In the genomic region with DNA sequence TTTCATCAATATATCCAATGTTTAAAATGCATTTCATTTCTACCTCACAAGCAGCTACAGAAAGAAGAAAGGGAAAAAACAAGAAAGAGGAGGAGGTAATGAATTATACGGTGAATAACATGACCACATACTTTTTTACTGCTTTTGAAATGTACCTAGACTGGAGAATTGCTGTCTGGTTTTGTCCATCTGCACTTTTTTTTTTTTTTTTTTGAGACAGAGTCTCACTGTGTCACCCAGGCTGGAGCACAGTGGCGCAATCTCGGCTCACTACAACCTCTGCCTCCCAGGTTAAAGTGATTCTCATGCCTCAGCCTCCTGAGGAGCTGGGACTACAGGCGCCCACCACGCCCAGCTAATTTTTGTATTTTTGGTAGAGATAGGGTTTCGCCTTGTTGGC, we compare ENCODE assay signal across 7 cellular contexts. TPM values are rescaled to one million over a fixed set of nuclear protein-coding genes. Genes with fewer than 3 reads are reported as not detected.
DNase-seq lines count a peak whose midpoint lies in the region; ATAC-seq and TF ChIP-seq lines count a peak whose summit lies in the region.
"Not testable (repeated sequence)": the region's sequence is repeated elsewhere in the genome, so short reads cannot be mapped to it uniquely, and the experiment has no call there.

No MANE protein-coding gene starts in this region.

- H2AK5ac ChIP-seq in IMR-90 (ENCODE audit: low read depth, low read length): not testable (repeated sequence)

- H2BK5ac ChIP-seq in IMR-90 (ENCODE audit: low read depth, low read length, poor library complexity, severe bottlenecking): not testable (repeated sequence)

- dilution Hi-C loops in IMR-90 (cut with HindIII; ENCODE audit: low sequenced_read_pairs, unreplicated experiment); mammary epithelial cell (cut with HindIII; ENCODE audit: low sequenced_read_pairs): not testable (repeated sequence)

- H3K27me3 Mint-ChIP-seq in T-helper 2 cell treated with Interferon-gamma antibody and Interleukin-4, amounts not matched to agents 5 μg/mL and 100 μg/mL, for 36 hours (ENCODE audit: low read depth); activated T-cell treated with anti-CD3 and anti-CD28 coated beads, Interleukin-2, amount 50 U/mL, for 24 hours; activated naive CD4-positive, alpha-beta T cell treated with anti-CD3 and anti-CD28 coated beads, Interleukin-2, amount 50 U/mL, for 24 hours: not testable (repeated sequence)

- not testable (repeated sequence) for H4K8ac ChIP-seq in IMR-90 (ENCODE audit: low read depth in 2 of 2, low read length in 2 of 2)

- not testable (repeated sequence) for H4K5ac ChIP-seq in IMR-90 (ENCODE audit: low read depth, low read length)

- in situ Hi-C loops in IMR-90 (cut with MboI; ENCODE audit: low sequenced_read_pairs); mammary epithelial cell (cut with MboI; ENCODE audit: low sequenced_read_pairs in 2 of 2): not testable (repeated sequence)

- H2BK20ac ChIP-seq in IMR-90 (ENCODE audit: low read depth, low read length): peak overlapping the region; percentile 62; the same call in 1 of the 2 replicates

- H3K4me2 ChIP-seq in IMR-90 (ENCODE audit: low read depth, low read length); mammary epithelial cell (ENCODE audit: insufficient read depth, low read depth, low read length): not testable (repeated sequence)

- H3K18ac ChIP-seq in IMR-90 (ENCODE audit: low read depth, low read length): not testable (repeated sequence)

- not testable (repeated sequence) for BruUV-seq in IMR-90 (replicated peaks; lab: Mats Ljungman, UMichigan); mammary epithelial cell (replicated peaks; lab: Mats Ljungman, UMichigan)

- not testable (repeated sequence) for H3K56ac ChIP-seq in IMR-90 (ENCODE audit: extremely low read depth, insufficient read depth, low read length)

- POLR2A ChIA-PET in IMR-90 (lab: Charles Lee; ENCODE audit: unreplicated experiment): interaction anchor here (0.6 to 0.7 kb wide), 2 partner anchors 10 to 55 kb away, joined by 3 read pairs; no protein-coding TSS in a partner anchor

- peaks cover 31% of the 10 kb centered on the region for H3K9me1 ChIP-seq in IMR-90 (ENCODE audit: insufficient read depth, low read length)

- not testable (repeated sequence) for H3K4me3 ChIP-seq in IMR-90 (ENCODE audit: insufficient read depth, low read depth, low read length); mammary epithelial cell (replicated peaks in 1 of 3; ENCODE audit: insufficient read depth in 1 of 3, low read depth in 2 of 3, low read length in 3 of 3)

- H3K27ac Mint-ChIP-seq in T-helper 2 cell treated with Interferon-gamma antibody and Interleukin-4, amounts not matched to agents 5 μg/mL and 100 μg/mL, for 36 hours: peak overlapping the region; percentile 23
- peak overlapping the region; percentile 90 for H3K27ac Mint-ChIP-seq in activated T-cell treated with anti-CD3 and anti-CD28 coated beads, Interleukin-2, amount 50 U/mL, for 24 hours
- peak overlapping the region; percentile 99 for H3K27ac Mint-ChIP-seq in activated naive CD4-positive, alpha-beta T cell treated with anti-CD3 and anti-CD28 coated beads, Interleukin-2, amount 50 U/mL, for 24 hours

- H3K79me2 ChIP-seq in mammary epithelial cell (ENCODE audit: insufficient read depth, low read length): not testable (repeated sequence)

- peaks cover 48% of the 10 kb centered on the region for H3K4me1 Mint-ChIP-seq in T-helper 2 cell treated with Interferon-gamma antibody and Interleukin-4, amounts not matched to agents 5 μg/mL and 100 μg/mL, for 36 hours (ENCODE audit: low read depth)
- peaks cover 85% of the 10 kb centered on the region for H3K4me1 Mint-ChIP-seq in activated T-cell treated with anti-CD3 and anti-CD28 coated beads, Interleukin-2, amount 50 U/mL, for 24 hours (ENCODE audit: low read depth)
- H3K4me1 Mint-ChIP-seq in activated naive CD4-positive, alpha-beta T cell treated with anti-CD3 and anti-CD28 coated beads, Interleukin-2, amount 50 U/mL, for 24 hours: peaks cover 93% of the 10 kb centered on the region

- TF ChIP-seq RAD21 in IMR-90 (IDR thresholded peaks at IDR 0.05; ENCODE audit: low read length): not testable (repeated sequence)

- H3K79me1 ChIP-seq in IMR-90 (ENCODE audit: low read depth in 1 of 2, low read length in 2 of 2): peaks cover 17 to 75% of the 10 kb centered on the region in 2 experiments

- WGBS in IMR-90 (ENCODE audit: extremely low coverage in 2 of 2, insufficient read length in 1 of 2), 2 experiments: 100% methylated on average over 1 of the region's 6 CpGs; no CpG with 5 or more reads in 1 of the 2 experiments
- WGBS in mammary epithelial cell (ENCODE audit: low coverage, missing lambda C conversion rate): 29% methylated on average over 1 of the region's 6 CpGs

- intact Hi-C loops in IMR-90 (cut with micrococcal nuclease); mammary epithelial cell (cut with micrococcal nuclease): not testable (repeated sequence)

- not testable (repeated sequence) for ATAC-seq in IMR-90 (ENCODE audit: low read depth)

- peaks cover 16% of the 10 kb centered on the region; the same call in 1 of the 2 replicates for H4K20me1 ChIP-seq in IMR-90 (ENCODE audit: insufficient read depth, low read length)
- not testable (repeated sequence) for H4K20me1 ChIP-seq in mammary epithelial cell (ENCODE audit: insufficient read depth, low read length)

- peak overlapping the region; percentile 38; the same call in 1 of the 2 replicates for H3K23ac ChIP-seq in IMR-90 (ENCODE audit: low read depth, low read length)

- not testable (repeated sequence) for TF ChIP-seq CTCF in IMR-90 (conservative IDR thresholded peaks at IDR 0.05; ENCODE audit: low read depth, low read length); mammary epithelial cell (conservative IDR thresholded peaks at IDR 0.05 in 1 of 2, IDR thresholded peaks at IDR 0.05 in 1 of 2; ENCODE audit: extremely low read depth in 1 of 2, insufficient read depth in 1 of 2, low read depth in 1 of 2, low read length in 2 of 2)

- not testable (repeated sequence) for H3K36me3 Mint-ChIP-seq in T-helper 2 cell treated with Interferon-gamma antibody and Interleukin-4, amounts not matched to agents 5 μg/mL and 100 μg/mL, for 36 hours (ENCODE audit: low read depth); activated T-cell treated with anti-CD3 and anti-CD28 coated beads, Interleukin-2, amount 50 U/mL, for 24 hours (ENCODE audit: low read depth); activated naive CD4-positive, alpha-beta T cell treated with anti-CD3 and anti-CD28 coated beads, Interleukin-2, amount 50 U/mL, for 24 hours

- not testable (repeated sequence) for H3K9me3 Mint-ChIP-seq in T-helper 2 cell treated with Interferon-gamma antibody and Interleukin-4, amounts not matched to agents 5 μg/mL and 100 μg/mL, for 36 hours; activated T-cell treated with anti-CD3 and anti-CD28 coated beads, Interleukin-2, amount 50 U/mL, for 24 hours; activated naive CD4-positive, alpha-beta T cell treated with anti-CD3 and anti-CD28 coated beads, Interleukin-2, amount 50 U/mL, for 24 hours

- H3K9ac ChIP-seq in IMR-90 (ENCODE audit: low read depth, low read length); mammary epithelial cell (ENCODE audit: insufficient read depth, low read length): not testable (repeated sequence)

- not testable (repeated sequence) for H3K36me3 ChIP-seq in IMR-90 (ENCODE audit: control insufficient read depth, insufficient read depth, low read length); mammary epithelial cell (ENCODE audit: insufficient read depth, low read length)

- H4K91ac ChIP-seq in IMR-90 (ENCODE audit: insufficient read depth, low read depth, low read length): not testable (repeated sequence)

- H3K9me3 ChIP-seq in IMR-90 (ENCODE audit: control insufficient read depth, insufficient read depth, low read length); mammary epithelial cell (replicated peaks; ENCODE audit: insufficient read depth, low read length): not testable (repeated sequence)

- H3K14ac ChIP-seq in IMR-90 (replicated peaks; ENCODE audit: low read depth, low read length): not testable (repeated sequence)

- not testable (repeated sequence) for TF ChIP-seq POLR2A in IMR-90 (IDR thresholded peaks at IDR 0.05; ENCODE audit: low read depth, low read length)

- not testable (repeated sequence) for H2AK9ac ChIP-seq in IMR-90 (replicated peaks; ENCODE audit: low read depth, low read length, poor library complexity)

- H2BK15ac ChIP-seq in IMR-90 (ENCODE audit: low read depth, low read length): 0 out of 3 replicates have a peak overlapping the region, but pooled peaks have one; percentile 10

- H3K4me1 ChIP-seq in IMR-90 (ENCODE audit: control insufficient read depth, insufficient read depth, low read length) (peaks cover 14% of the 10 kb centered on the region), mammary epithelial cell (ENCODE audit: insufficient read depth, low read length) (peaks cover 11% of the 10 kb centered on the region)

- not testable (repeated sequence) for H2BK120ac ChIP-seq in IMR-90 (ENCODE audit: low read depth, low read length)

- peak overlapping the region; percentile 25 for H3K4me3 Mint-ChIP-seq in T-helper 2 cell treated with Interferon-gamma antibody and Interleukin-4, amounts not matched to agents 5 μg/mL and 100 μg/mL, for 36 hours
- H3K4me3 Mint-ChIP-seq in activated T-cell treated with anti-CD3 and anti-CD28 coated beads, Interleukin-2, amount 50 U/mL, for 24 hours: peak overlapping the region; percentile 47
- peak overlapping the region; percentile 73 for H3K4me3 Mint-ChIP-seq in activated naive CD4-positive, alpha-beta T cell treated with anti-CD3 and anti-CD28 coated beads, Interleukin-2, amount 50 U/mL, for 24 hours

- H3K27ac ChIP-seq in IMR-90 (ENCODE audit: insufficient read depth, low read length); mammary epithelial cell (ENCODE audit: insufficient read depth, low read depth, low read length): not testable (repeated sequence)

- not testable (repeated sequence) for H3K27me3 ChIP-seq in IMR-90 (ENCODE audit: control insufficient read depth, insufficient read depth, low read length); mammary epithelial cell (ENCODE audit: insufficient read depth, low read length)

- DNase-seq in IMR-90 (peak; percentile 39), mammary epithelial cell (peak; percentile 54), kidney tubule cell (ENCODE audit: low spot score) (peak; percentile 63)
- DNase-seq in T-helper 2 cell treated with Interferon-gamma antibody and Interleukin-4, amounts not matched to agents 5 μg/mL and 100 μg/mL, for 36 hours (ENCODE audit: low spot score): peak; percentile 29
- DNase-seq in activated T-cell treated with anti-CD3 and anti-CD28 coated beads, Interleukin-2, amount 50 U/mL, for 24 hours: not testable (repeated sequence)
- peak; percentile 41 for DNase-seq in stimulated activated CD4-positive, alpha-beta T cell treated with anti-CD3 and anti-CD28 coated beads, Interleukin-1b, Interleukin-23, amount 100 ng/mL, for 48 hours

- peak overlapping the region; percentile 57; the same call in 1 of the 2 replicates for H3K4ac ChIP-seq in IMR-90 (ENCODE audit: low read depth, low read length)

- H2AFZ ChIP-seq in IMR-90 (replicated peaks; ENCODE audit: low read length, poor library complexity); mammary epithelial cell (ENCODE audit: low read depth, low read length): not testable (repeated sequence)

- CTCF ChIA-PET in IMR-90 (lab: Yijun Ruan, JAX); mammary epithelial cell (lab: Charles Lee; ENCODE audit: low non-redundant PET): not testable (repeated sequence)

RNA-seq across cellular contexts. Expression of gene RASGRF2, which starts 58.4 kb away (rescaled TPM):
- total RNA-seq in IMR-90 (2012; rRNA removed): 5.0 and 5.3 TPM in 2 replicates
- 2.9 and 3.0 TPM in 2 replicates for polyA plus RNA-seq in IMR-90 (2012; rRNA removed)
- polyA plus RNA-seq in IMR-90 (2012; cell fraction: cytosol; rRNA removed): 1.1 and 1.3 TPM in 2 replicates
- 2.3 and 7.5 TPM in 2 replicates for polyA plus RNA-seq in IMR-90 (2012; cell fraction: nucleus; rRNA removed; ENCODE audit: low replicate concordance)
- total RNA-seq in mammary epithelial cell: 1 to 10 TPM in 1 of 2 donors, under 1 TPM in 1; 0.19 to 2.0 TPM
- 0.05 TPM for polyA plus RNA-seq in mammary epithelial cell
- polyA minus RNA-seq in mammary epithelial cell: not detected

Comparison
In these comparisons a context has a peak if more than half of its experiments do, and no peak if none do; other contexts are left out.
1. H3K27ac Mint-ChIP-seq: peak in every context shown above with its lines; median percentile 99 in activated naive CD4-positive, alpha-beta T cell treated with anti-CD3 and anti-CD28 coated beads, Interleukin-2, amount 50 U/mL, for 24 hours; 90 in activated T-cell treated with anti-CD3 and anti-CD28 coated beads, Interleukin-2, amount 50 U/mL, for 24 hours; 23 in T-helper 2 cell treated with Interferon-gamma antibody and Interleukin-4, amounts not matched to agents 5 μg/mL and 100 μg/mL, for 36 hours.